In the genomic region with DNA sequence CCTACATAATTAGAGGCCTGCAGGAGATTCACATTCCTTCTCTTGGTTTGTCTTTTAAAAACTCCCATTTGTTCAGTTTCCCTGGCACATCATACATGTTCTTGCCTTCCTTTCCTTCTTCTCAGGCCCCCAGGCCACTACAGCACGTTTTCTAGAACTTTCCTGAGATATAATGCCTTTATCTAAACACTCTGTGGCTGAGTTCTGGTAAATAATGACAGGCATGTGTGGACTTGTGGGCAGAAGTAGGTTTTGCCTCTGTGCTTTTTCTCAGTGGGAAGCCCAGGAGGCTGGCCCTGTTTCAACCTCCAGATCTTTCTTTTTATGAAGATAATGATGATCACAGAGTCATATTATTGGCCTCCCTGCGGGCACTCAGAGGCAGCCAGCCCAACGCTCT, we compare ENCODE assay signal across 15 cellular contexts.
DNase-seq lines count a peak whose midpoint lies in the region; ATAC-seq and TF ChIP-seq lines count a peak whose summit lies in the region.
"Had no signal": no experiment of that assay in that cellular context is flagged by ENCODE, and none has a peak within 500 bp of the region (broad histone marks: within the 10 kb centered on the region; RNA-seq: fewer than 3 reads in every experiment).

No MANE protein-coding gene starts in this region.

- H3K36me3 ChIP-seq in SK-N-SH (replicated peaks in 1 of 2; ENCODE audit: control insufficient read depth in 1 of 2, insufficient read depth in 2 of 2, low read length in 1 of 2), result no peaks in the 10 kb centered on the region
- H3K36me3 ChIP-seq in hepatocyte (replicated peaks; ENCODE audit: insufficient read depth, low read depth), result no peaks in the 10 kb centered on the region
- H3K36me3 ChIP-seq: colonic mucosa, transverse colon had no signal

- no peak overlapping the region for H3K9ac ChIP-seq in SK-N-SH

- H4K20me1 ChIP-seq in SK-N-SH (ENCODE audit: insufficient read depth) (no peaks in the 10 kb centered on the region), hepatocyte (ENCODE audit: insufficient read depth, poor library complexity, severe bottlenecking) (no peaks in the 10 kb centered on the region)

- TF ChIP-seq EP300 in SK-N-SH (IDR thresholded peaks at IDR 0.05; ENCODE audit: borderline replicate concordance in 1 of 2, low read depth in 1 of 2, low read length in 1 of 2), result no peak

- in situ Hi-C loops in astrocyte of the cerebellum (cut with HindIII; ENCODE audit: low sequenced_read_pairs), result no loop called here

- peaks cover 2 to 29% of the 10 kb centered on the region in 2 experiments; a peak in 2 of 4 replicates for H3K4me1 ChIP-seq in SK-N-SH (ENCODE audit: control insufficient read depth in 1 of 2, insufficient read depth in 2 of 2, low read depth in 1 of 2, low read length in 1 of 2)
- no peaks in the 10 kb centered on the region for H3K4me1 ChIP-seq in hepatocyte (ENCODE audit: insufficient read depth)
- H3K4me1 ChIP-seq: A549, colonic mucosa, transverse colon had no signal

- no peak for TF ChIP-seq RAD21 in SK-N-SH (IDR thresholded peaks at IDR 0.05; ENCODE audit: low read length)

- H3K4me2 ChIP-seq in SK-N-SH, result no peak overlapping the region
- no peak overlapping the region for H3K4me2 ChIP-seq in hepatocyte
- H3K4me2 ChIP-seq: A549 had no signal

- POLR2A ChIA-PET in SK-N-SH (lab: Yijun Ruan, JAX), result no interaction called here

- WGBS in SK-N-SH (ENCODE audit: low lambda C conversion rate), result 80% methylated on average over 3 of the region's 3 CpGs
- WGBS in hepatocyte (ENCODE audit: low lambda C conversion rate, missing lambda C conversion rate), result 50% methylated on average over 3 of the region's 3 CpGs

- no peaks in the 10 kb centered on the region for H3F3A ChIP-seq in SK-N-SH (replicated peaks; ENCODE audit: insufficient read depth)

- H2AFZ ChIP-seq in SK-N-SH (ENCODE audit: low read depth) (peak overlapping the region; percentile 60; the same call in 1 of the 2 replicates), hepatocyte (peak overlapping the region; percentile 21)

- H3K79me2 ChIP-seq in SK-N-SH (ENCODE audit: insufficient read depth) (no peaks in the 10 kb centered on the region), hepatocyte (no peaks in the 10 kb centered on the region)

- CTCF ChIA-PET in SK-N-SH (lab: Yijun Ruan, JAX), result no interaction called here

- no peaks in the 10 kb centered on the region for H3K27me3 ChIP-seq in SK-N-SH (ENCODE audit: insufficient read depth)
- H3K27me3 ChIP-seq in hepatocyte, result no peaks in the 10 kb centered on the region
- H3K27me3 ChIP-seq: colonic mucosa, transverse colon had no signal

- TF ChIP-seq CTCF in SK-N-SH (IDR thresholded peaks at IDR 0.05), result no peak
- TF ChIP-seq CTCF in astrocyte of the cerebellum (IDR thresholded peaks at IDR 0.05; ENCODE audit: low read depth, low read length, missing control alignments), result no peak
- TF ChIP-seq CTCF in hepatocyte (IDR thresholded peaks at IDR 0.05; ENCODE audit: poor library complexity), result no peak

- ATAC-seq in SK-N-SH treated with all-trans-retinoic acid at 6 μM for 48 hours, result no peak
- ATAC-seq in GM21367 (IDR thresholded peaks at IDR 0.05; ENCODE audit: unreplicated experiment), result no peak
- ATAC-seq in GM21737 (IDR thresholded peaks at IDR 0.05; ENCODE audit: unreplicated experiment), result no peak
- ATAC-seq: A549 had no signal

- peak overlapping the region in 1 of 2 experiments; percentile 47; a peak in 2 of 4 replicates for H3K27ac ChIP-seq in SK-N-SH (ENCODE audit: low read depth in 2 of 2, low read length in 1 of 2)
- peak overlapping the region; percentile 12 for H3K27ac ChIP-seq in hepatocyte
- H3K27ac ChIP-seq: A549, colonic mucosa, transverse colon had no signal

- DNase-seq in SK-N-SH, result no peak
- DNase-seq in astrocyte of the cerebellum (ENCODE audit: low read depth), result peak; percentile 65
- DNase-seq in hepatocyte (ENCODE audit: low spot score), result no peak
- no peak for DNase-seq in C1 segment of cervical spinal cord (lab: John Stamatoyannopoulos, UW)
- DNase-seq in activated CD4-positive, alpha-beta T cell treated with anti-CD3 and anti-CD28 coated beads for 4 hours, result no peak
- DNase-seq: activated CD4-positive, alpha-beta memory T cell treated with anti-CD3 and anti-CD28 coated beads, Interleukin-2, amount 10 ng/mL, durations not matched to agents 7 days and 5 days; colonic mucosa; occipital lobe; OCI-M1; stimulated activated CD4-positive, alpha-beta T cell treated with anti-CD3 and anti-CD28 coated beads, Interleukin-4, amount 100 ng/mL, for 4 hours; transverse colon had no signal

- H3K9me2 ChIP-seq in SK-N-SH (no peaks in the 10 kb centered on the region), hepatocyte (replicated peaks; ENCODE audit: insufficient read depth) (no peaks in the 10 kb centered on the region)

- no peaks in the 10 kb centered on the region for H3K9me3 ChIP-seq in SK-N-SH
- no peaks in the 10 kb centered on the region for H3K9me3 ChIP-seq in hepatocyte (ENCODE audit: low read depth)
- H3K9me3 ChIP-seq: A549, colonic mucosa, transverse colon had no signal

- no peak overlapping the region for H3K4me3 ChIP-seq in SK-N-SH (ENCODE audit: low read depth in 2 of 2, low read length in 1 of 2)
- no peak overlapping the region for H3K4me3 ChIP-seq in astrocyte of the cerebellum (ENCODE audit: low read depth, low read length)
- no peak overlapping the region for H3K4me3 ChIP-seq in hepatocyte
- H3K4me3 ChIP-seq: A549, colonic mucosa, transverse colon had no signal

TF ChIP-seq in SK-N-SH, 30 proteins besides CTCF, POLR2A, EP300 and RAD21 (continues in another document):
- TF ChIP-seq MXI1 (IDR thresholded peaks at IDR 0.05; ENCODE audit: low read depth, low read length) (no peak), EZH2phosphoT487 (IDR thresholded peaks at IDR 0.05; ENCODE audit: borderline replicate concordance, low read depth) (no peak), RCOR1 (IDR thresholded peaks at IDR 0.05; ENCODE audit: low read length) (no peak), FOXJ3 (CRISPR knock-in tag; IDR thresholded peaks at IDR 0.05) (no peak), FOSL2 (IDR thresholded peaks at IDR 0.05; ENCODE audit: borderline replicate concordance, low read depth) (no peak)
- TF ChIP-seq, protein P1, sequence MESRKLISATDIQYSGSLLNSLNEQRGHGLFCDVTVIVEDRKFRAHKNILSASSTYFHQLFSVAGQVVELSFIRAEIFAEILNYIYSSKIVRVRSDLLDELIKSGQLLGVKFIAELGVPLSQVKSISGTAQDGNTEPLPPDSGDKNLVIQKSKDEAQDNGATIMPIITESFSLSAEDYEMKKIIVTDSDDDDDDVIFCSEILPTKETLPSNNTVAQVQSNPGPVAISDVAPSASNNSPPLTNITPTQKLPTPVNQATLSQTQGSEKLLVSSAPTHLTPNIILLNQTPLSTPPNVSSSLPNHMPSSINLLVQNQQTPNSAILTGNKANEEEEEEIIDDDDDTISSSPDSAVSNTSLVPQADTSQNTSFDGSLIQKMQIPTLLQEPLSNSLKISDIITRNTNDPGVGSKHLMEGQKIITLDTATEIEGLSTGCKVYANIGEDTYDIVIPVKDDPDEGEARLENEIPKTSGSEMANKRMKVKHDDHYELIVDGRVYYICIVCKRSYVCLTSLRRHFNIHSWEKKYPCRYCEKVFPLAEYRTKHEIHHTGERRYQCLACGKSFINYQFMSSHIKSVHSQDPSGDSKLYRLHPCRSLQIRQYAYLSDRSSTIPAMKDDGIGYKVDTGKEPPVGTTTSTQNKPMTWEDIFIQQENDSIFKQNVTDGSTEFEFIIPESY (IDR thresholded peaks at IDR 0.05; ENCODE audit: borderline replicate concordance, low read depth), result no peak
- TF ChIP-seq, protein P2, sequence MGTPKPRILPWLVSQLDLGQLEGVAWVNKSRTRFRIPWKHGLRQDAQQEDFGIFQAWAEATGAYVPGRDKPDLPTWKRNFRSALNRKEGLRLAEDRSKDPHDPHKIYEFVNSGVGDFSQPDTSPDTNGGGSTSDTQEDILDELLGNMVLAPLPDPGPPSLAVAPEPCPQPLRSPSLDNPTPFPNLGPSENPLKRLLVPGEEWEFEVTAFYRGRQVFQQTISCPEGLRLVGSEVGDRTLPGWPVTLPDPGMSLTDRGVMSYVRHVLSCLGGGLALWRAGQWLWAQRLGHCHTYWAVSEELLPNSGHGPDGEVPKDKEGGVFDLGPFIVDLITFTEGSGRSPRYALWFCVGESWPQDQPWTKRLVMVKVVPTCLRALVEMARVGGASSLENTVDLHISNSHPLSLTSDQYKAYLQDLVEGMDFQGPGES (IDR thresholded peaks at IDR 0.05; ENCODE audit: low read depth, low read length), result no peak

TF ChIP-seq in SK-N-SH treated with all-trans-retinoic acid at 6 μM for 48 hours, 23 proteins besides CTCF, POLR2A, EP300 and RAD21:
- TF ChIP-seq ZFP3 (CRISPR knock-in tag; IDR thresholded peaks at IDR 0.05), result no peak
- TF ChIP-seq OSR1 (CRISPR knock-in tag; IDR thresholded peaks at IDR 0.05), result no peak
- TF ChIP-seq, protein P3, sequence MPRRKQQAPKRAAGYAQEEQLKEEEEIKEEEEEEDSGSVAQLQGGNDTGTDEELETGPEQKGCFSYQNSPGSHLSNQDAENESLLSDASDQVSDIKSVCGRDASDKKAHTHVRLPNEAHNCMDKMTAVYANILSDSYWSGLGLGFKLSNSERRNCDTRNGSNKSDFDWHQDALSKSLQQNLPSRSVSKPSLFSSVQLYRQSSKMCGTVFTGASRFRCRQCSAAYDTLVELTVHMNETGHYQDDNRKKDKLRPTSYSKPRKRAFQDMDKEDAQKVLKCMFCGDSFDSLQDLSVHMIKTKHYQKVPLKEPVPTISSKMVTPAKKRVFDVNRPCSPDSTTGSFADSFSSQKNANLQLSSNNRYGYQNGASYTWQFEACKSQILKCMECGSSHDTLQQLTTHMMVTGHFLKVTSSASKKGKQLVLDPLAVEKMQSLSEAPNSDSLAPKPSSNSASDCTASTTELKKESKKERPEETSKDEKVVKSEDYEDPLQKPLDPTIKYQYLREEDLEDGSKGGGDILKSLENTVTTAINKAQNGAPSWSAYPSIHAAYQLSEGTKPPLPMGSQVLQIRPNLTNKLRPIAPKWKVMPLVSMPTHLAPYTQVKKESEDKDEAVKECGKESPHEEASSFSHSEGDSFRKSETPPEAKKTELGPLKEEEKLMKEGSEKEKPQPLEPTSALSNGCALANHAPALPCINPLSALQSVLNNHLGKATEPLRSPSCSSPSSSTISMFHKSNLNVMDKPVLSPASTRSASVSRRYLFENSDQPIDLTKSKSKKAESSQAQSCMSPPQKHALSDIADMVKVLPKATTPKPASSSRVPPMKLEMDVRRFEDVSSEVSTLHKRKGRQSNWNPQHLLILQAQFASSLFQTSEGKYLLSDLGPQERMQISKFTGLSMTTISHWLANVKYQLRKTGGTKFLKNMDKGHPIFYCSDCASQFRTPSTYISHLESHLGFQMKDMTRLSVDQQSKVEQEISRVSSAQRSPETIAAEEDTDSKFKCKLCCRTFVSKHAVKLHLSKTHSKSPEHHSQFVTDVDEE (CRISPR knock-in tag; IDR thresholded peaks at IDR 0.05), result no peak
